In genomic region chr6:108778421-108779186, GRCh38 we compare ENCODE assay signal across 2 cellular contexts.
TF ChIP-seq lines count a peak whose summit lies in the region.

No MANE protein-coding gene starts in this region.

TF ChIP-seq in IMR-90, 13 proteins besides CTCF, POLR2A, EP300 and RAD21:
- TF ChIP-seq NFE2L2 (IDR thresholded peaks at IDR 0.05; ENCODE audit: low read depth, low read length) (no peak), MAFK (IDR thresholded peaks at IDR 0.05; ENCODE audit: low read depth, low read length) (peak; percentile 86)

TF ChIP-seq in K562, 482 proteins besides CTCF, POLR2A, EP300 and RAD21:
- peak; percentile 59 for TF ChIP-seq MAFF (IDR thresholded peaks at IDR 0.05; ENCODE audit: low read length)
- TF ChIP-seq CEBPZ (IDR thresholded peaks at IDR 0.05; ENCODE audit: borderline replicate concordance, low read depth, low read length), result no peak
- peak; percentile 83 for TF ChIP-seq ZNF316 (IDR thresholded peaks at IDR 0.05)
- no peak for TF ChIP-seq ZNF830 (CRISPR knock-in tag; IDR thresholded peaks at IDR 0.05)
- TF ChIP-seq MAFG (tag; conservative IDR thresholded peaks at IDR 0.05), result peak; percentile 78
- no peak for TF ChIP-seq PRMT5 (CRISPR knock-in tag; IDR thresholded peaks at IDR 0.05)
- TF ChIP-seq OTX1 (CRISPR knock-in tag; IDR thresholded peaks at IDR 0.05), result no peak
- TF ChIP-seq MAFK (IDR thresholded peaks at IDR 0.05; ENCODE audit: low read length), result peak; percentile 68
- TF ChIP-seq C11orf30 (IDR thresholded peaks at IDR 0.05; ENCODE audit: low read depth), result peak; percentile 79
